1 cellular context compared by ENCODE assay signal in the genomic region with DNA sequence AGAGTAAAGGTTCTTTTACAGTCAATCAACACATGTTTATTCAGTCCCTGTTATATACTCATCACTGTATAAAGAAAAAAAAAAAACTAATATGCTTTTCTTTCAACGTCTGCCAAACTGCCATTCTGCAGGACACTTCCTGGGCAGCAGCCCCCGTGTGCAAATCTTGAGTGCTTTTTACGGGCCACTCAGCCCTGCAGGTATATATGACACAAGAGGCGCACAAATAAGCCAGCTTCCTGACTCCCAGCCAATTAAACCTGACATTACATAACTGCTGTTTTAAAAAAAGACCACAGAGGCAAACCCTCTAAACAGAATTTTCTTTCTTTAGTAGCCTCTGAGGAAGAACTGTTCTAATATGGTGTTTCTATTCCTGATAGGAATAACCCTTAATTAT.
TF ChIP-seq lines count a peak whose summit lies in the region.

No MANE protein-coding gene starts in this region.

TF ChIP-seq in WTC11, 78 proteins besides CTCF, POLR2A, EP300 and RAD21 (continued from another document):
- TF ChIP-seq ZNF671 (CRISPR knock-in tag; IDR thresholded peaks at IDR 0.05) (no peak), ZNF512 (CRISPR knock-in tag; IDR thresholded peaks at IDR 0.05; ENCODE audit: borderline replicate concordance) (no peak), GRHL2 (CRISPR knock-in tag; IDR thresholded peaks at IDR 0.05; ENCODE audit: insufficient replicate concordance, severe bottlenecking) (no peak), NR1H2 (CRISPR knock-in tag; IDR thresholded peaks at IDR 0.05) (no peak)
- TF ChIP-seq, protein P1, sequence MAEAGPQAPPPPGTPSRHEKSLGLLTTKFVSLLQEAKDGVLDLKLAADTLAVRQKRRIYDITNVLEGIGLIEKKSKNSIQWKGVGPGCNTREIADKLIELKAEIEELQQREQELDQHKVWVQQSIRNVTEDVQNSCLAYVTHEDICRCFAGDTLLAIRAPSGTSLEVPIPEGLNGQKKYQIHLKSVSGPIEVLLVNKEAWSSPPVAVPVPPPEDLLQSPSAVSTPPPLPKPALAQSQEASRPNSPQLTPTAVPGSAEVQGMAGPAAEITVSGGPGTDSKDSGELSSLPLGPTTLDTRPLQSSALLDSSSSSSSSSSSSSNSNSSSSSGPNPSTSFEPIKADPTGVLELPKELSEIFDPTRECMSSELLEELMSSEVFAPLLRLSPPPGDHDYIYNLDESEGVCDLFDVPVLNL (CRISPR knock-in tag; IDR thresholded peaks at IDR 0.05; ENCODE audit: borderline replicate concordance, low read depth) = no peak
- TF ChIP-seq, protein P2, sequence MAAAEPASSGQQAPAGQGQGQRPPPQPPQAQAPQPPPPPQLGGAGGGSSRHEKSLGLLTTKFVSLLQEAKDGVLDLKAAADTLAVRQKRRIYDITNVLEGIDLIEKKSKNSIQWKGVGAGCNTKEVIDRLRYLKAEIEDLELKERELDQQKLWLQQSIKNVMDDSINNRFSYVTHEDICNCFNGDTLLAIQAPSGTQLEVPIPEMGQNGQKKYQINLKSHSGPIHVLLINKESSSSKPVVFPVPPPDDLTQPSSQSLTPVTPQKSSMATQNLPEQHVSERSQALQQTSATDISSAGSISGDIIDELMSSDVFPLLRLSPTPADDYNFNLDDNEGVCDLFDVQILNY (CRISPR knock-in tag; IDR thresholded peaks at IDR 0.05) = no peak
